9 cellular contexts compared by ENCODE assay signal in genomic region chr19:35746556-35746955, GRCh38. TPM values are rescaled to one million over a fixed set of nuclear protein-coding genes. Genes with fewer than 3 reads are reported as not detected.
A peak's percentile ranks its signal among the peaks of the same experiment; 100 is the strongest.
DNase-seq lines count a peak whose midpoint lies in the region; ATAC-seq, FAIRE-seq and TF ChIP-seq lines count a peak whose summit lies in the region.
"Had no signal": no experiment of that assay in that cellular context is flagged by ENCODE, and none has a peak within 500 bp of the region (broad histone marks: within the 10 kb centered on the region; RNA-seq: fewer than 3 reads in every experiment).

No MANE protein-coding gene starts in this region.

- ATAC-seq in PC-3 (no peak), psoas muscle (no peak), pancreas (no peak), HG03342 (IDR thresholded peaks at IDR 0.05; ENCODE audit: unreplicated experiment) (no peak)

- TF ChIP-seq CTCF in PC-3 (conservative IDR thresholded peaks at IDR 0.05; ENCODE audit: low read depth, low read length): no peak
- no peak for TF ChIP-seq CTCF in endothelial cell (IDR thresholded peaks at IDR 0.05; ENCODE audit: unreplicated experiment)
- TF ChIP-seq CTCF in psoas muscle (IDR thresholded peaks at IDR 0.05): no peak
- TF ChIP-seq CTCF in pancreas (IDR thresholded peaks at IDR 0.05): no peak
- no peak for TF ChIP-seq CTCF in kidney (IDR thresholded peaks at IDR 0.05; ENCODE audit: borderline replicate concordance, extremely low read depth, insufficient read depth)

- peaks cover 36% of the 10 kb centered on the region for H3K4me1 Mint-ChIP-seq in endothelial cell (ENCODE audit: unreplicated experiment)

- H3K9me3 ChIP-seq in PC-3 (ENCODE audit: low read length): no peaks in the 10 kb centered on the region
- no peaks in the 10 kb centered on the region for H3K9me3 ChIP-seq in psoas muscle
- no peaks in the 10 kb centered on the region for H3K9me3 ChIP-seq in pancreas
- H3K9me3 ChIP-seq in kidney (ENCODE audit: control insufficient read depth in 1 of 2, low read length in 2 of 2): no peaks in the 10 kb centered on the region

- H3K9me3 Mint-ChIP-seq in endothelial cell (ENCODE audit: unreplicated experiment): no peaks in the 10 kb centered on the region

- intact Hi-C loops in PC-3 (cut with micrococcal nuclease) (no loop called here), psoas muscle (cut with DNase I) (loop anchor here in 1 of 2 donors (5.0 kb wide), 1 partner anchor 186 kb away; no protein-coding TSS in a partner anchor), pancreas (cut with DNase I) (no loop called here), kidney (cut with DNase I) (no loop called here)

- FAIRE-seq in pancreas (lab: Jason Lieb, UNC) (no peak), kidney (lab: Jason Lieb, UNC) (no peak)

- H3K4me3 ChIP-seq in GM08714 (ENCODE audit: low read length) (peak overlapping the region; percentile 91; the same call in 1 of the 2 replicates), PC-3 (ENCODE audit: low read length) (peak overlapping the region; percentile 90), psoas muscle (peak overlapping the region; percentile 89), pancreas (peak overlapping the region in 1 of 4 donors; percentile 85), kidney (ENCODE audit: low read length in 2 of 2) (peak overlapping the region in 1 of 2 donors; percentile 94)

- peak overlapping the region; percentile 96 for H3K4me2 ChIP-seq in PC-3 (ENCODE audit: low read length)

- no peak for DNase-seq in PC-3
- DNase-seq in endothelial cell (ENCODE audit: low spot score): no peak
- no peak for DNase-seq in psoas muscle
- DNase-seq in pancreas: no peak
- no peak for DNase-seq in NCI-H146 treated with DMSO at 0.1 percent for 48 hours (lab: John Stamatoyannopoulos, UW; ENCODE audit: unreplicated experiment)
- DNase-seq in kidney: no peak
- DNase-seq: effector CD4-positive, alpha-beta T cell had no signal

- no peaks in the 10 kb centered on the region for H3F3A ChIP-seq in PC-3 (ENCODE audit: low read length, unreplicated experiment)

- POLR2A ChIA-PET in PC-3 (lab: Charles Lee; ENCODE audit: unreplicated experiment): no interaction called here

- H3K27me3 ChIP-seq in PC-3 (ENCODE audit: low read length): no peaks in the 10 kb centered on the region
- no peaks in the 10 kb centered on the region for H3K27me3 ChIP-seq in psoas muscle (ENCODE audit: insufficient read depth in 3 of 3, low read length in 2 of 3)
- no peaks in the 10 kb centered on the region for H3K27me3 ChIP-seq in pancreas

- peaks cover 26% of the 10 kb centered on the region for H3K79me2 ChIP-seq in PC-3 (ENCODE audit: low read length)

- H3K9ac ChIP-seq in PC-3 (ENCODE audit: low read length) (peak overlapping the region; percentile 96), kidney (ENCODE audit: low read length in 2 of 2) (no peak overlapping the region)

- CTCF ChIA-PET in PC-3 (lab: Charles Lee): no interaction called here

- no peaks in the 10 kb centered on the region for H3K36me3 ChIP-seq in PC-3 (ENCODE audit: low read depth, low read length)
- H3K36me3 ChIP-seq in psoas muscle (ENCODE audit: insufficient read depth in 1 of 2, low read depth in 1 of 2): peaks cover 0 to 30% of the 10 kb centered on the region in 2 donors
- H3K36me3 ChIP-seq in pancreas: no peaks in the 10 kb centered on the region
- no peaks in the 10 kb centered on the region for H3K36me3 ChIP-seq in kidney (ENCODE audit: control insufficient read depth in 1 of 2, insufficient read depth in 2 of 2, low read length in 2 of 2)

- BruUV-seq in PC-3 (replicated peaks; lab: Mats Ljungman, UMichigan): no TSS peak

- WGBS in psoas muscle, 3 donors: 83 to 90% (median 84%) methylated on average over 5 of the region's 5 CpGs
- 72 to 92% methylated on average over 5 of the region's 5 CpGs for WGBS in pancreas, 2 donors

- H2AFZ ChIP-seq in PC-3 (ENCODE audit: low read length): no peak overlapping the region

- H3K4me1 ChIP-seq in PC-3 (ENCODE audit: insufficient read depth, low read length) (peaks cover 23% of the 10 kb centered on the region), psoas muscle (peaks cover 42% of the 10 kb centered on the region), pancreas (peaks cover 6 to 25% (median 7%) of the 10 kb centered on the region in 3 donors), kidney (ENCODE audit: control insufficient read depth in 1 of 2, insufficient read depth in 1 of 2, low read depth in 1 of 2, low read length in 2 of 2) (peaks cover 9 to 18% of the 10 kb centered on the region in 2 donors)

- H3K27me3 Mint-ChIP-seq in endothelial cell (ENCODE audit: unreplicated experiment): peaks cover 17% of the 10 kb centered on the region

- H3K9me2 ChIP-seq in PC-3 (replicated peaks; ENCODE audit: low read length): no peaks in the 10 kb centered on the region

- no peaks in the 10 kb centered on the region for H4K20me1 ChIP-seq in PC-3 (ENCODE audit: low read length)

- H3K4me3 Mint-ChIP-seq in endothelial cell (ENCODE audit: unreplicated experiment): peak overlapping the region; percentile 98

- peak overlapping the region; percentile 99 for H3K27ac Mint-ChIP-seq in endothelial cell (ENCODE audit: unreplicated experiment)

- H3K27ac ChIP-seq in PC-3 (ENCODE audit: low read length) (no peak overlapping the region), psoas muscle (peak overlapping the region; percentile 100), pancreas (no peak overlapping the region), kidney (ENCODE audit: low read depth in 2 of 2, low read length in 2 of 2) (no peak overlapping the region)

- peaks cover 11% of the 10 kb centered on the region for H3K36me3 Mint-ChIP-seq in endothelial cell (ENCODE audit: low read depth, unreplicated experiment)

RNA-seq across cellular contexts. Expression of gene PSENEN, which starts 1.1 kb away (rescaled TPM):
- 34.3 and 42.9 TPM in 2 replicates for total RNA-seq in PC-3 (2014; rRNA removed)
- 99.0 TPM for total RNA-seq in endothelial cell (ENCODE audit: unreplicated experiment)
- total RNA-seq in psoas muscle: 10 to 100 TPM; 34.7 to 41.0 (median 36.7) TPM
- 100 to 1,000 TPM in 1 of 3 donors, 10 to 100 TPM in 2; 61.6 to 116 (median 67.7) TPM for polyA plus RNA-seq in psoas muscle
- total RNA-seq in pancreas: 10 to 100 TPM; 26.7 to 38.2 (median 35.1) TPM
- 10 to 100 TPM; 53.5 to 64.6 TPM for polyA plus RNA-seq in pancreas
- total RNA-seq in kidney: 84.0 TPM
- 185 TPM for polyA plus RNA-seq in kidney (ENCODE audit: insufficient read depth, low read depth, low replicate concordance)

RNA-seq across cellular contexts. Expression of gene U2AF1L4, which starts 1.3 kb away (rescaled TPM):
- total RNA-seq in PC-3 (2014; rRNA removed) (7.8 and 16.4 TPM in 2 replicates), endothelial cell (ENCODE audit: unreplicated experiment) (12.0 TPM), psoas muscle (10 to 100 TPM; 13.3 to 28.7 (median 19.6) TPM), pancreas (10 to 100 TPM in 5 of 6 donors, 1 to 10 TPM in 1; 9.7 to 14.3 (median 11.7) TPM), kidney (27.4 TPM)
- polyA plus RNA-seq in psoas muscle (10 to 100 TPM; 12.3 to 26.6 (median 13.6) TPM), pancreas (100 to 1,000 TPM in 1 of 2 donors, 10 to 100 TPM in 1; 62.7 to 124 TPM), kidney (ENCODE audit: insufficient read depth, low read depth, low replicate concordance) (47.7 TPM)

RNA-seq across cellular contexts. Expression of gene LIN37, which starts 1.8 kb away (rescaled TPM):
- total RNA-seq in PC-3 (2014; rRNA removed): 4.6 and 8.2 TPM in 2 replicates
- 9.0 TPM for total RNA-seq in endothelial cell (ENCODE audit: unreplicated experiment)
- 10 to 100 TPM in 1 of 4 donors, 1 to 10 TPM in 3; 3.1 to 14.5 (median 7.9) TPM for total RNA-seq in psoas muscle
- 10 to 100 TPM; 17.8 to 26.8 (median 23.1) TPM for polyA plus RNA-seq in psoas muscle
- total RNA-seq in pancreas: 1 to 10 TPM; 1.7 to 5.5 (median 3.7) TPM
- 10 to 100 TPM; 41.2 to 44.0 TPM for polyA plus RNA-seq in pancreas
- total RNA-seq in kidney: 11.2 TPM
- polyA plus RNA-seq in kidney (ENCODE audit: insufficient read depth, low read depth, low replicate concordance): 11.4 TPM

RNA-seq across cellular contexts. Expression of gene IGFLR1, which starts 4.3 kb away (rescaled TPM):
- total RNA-seq in PC-3 (2014; rRNA removed): 0.81 and 9.3 TPM in 2 replicates
- total RNA-seq in endothelial cell (ENCODE audit: unreplicated experiment): 3.2 TPM
- 10 to 100 TPM in 1 of 4 donors, 1 to 10 TPM in 3; 2.0 to 12.4 (median 2.4) TPM for total RNA-seq in psoas muscle
- polyA plus RNA-seq in psoas muscle: 10 to 100 TPM in 1 of 3 donors, 1 to 10 TPM in 2; 5.8 to 11.9 (median 9.9) TPM
- 1 to 10 TPM; 1.3 to 9.4 (median 6.4) TPM for total RNA-seq in pancreas
- polyA plus RNA-seq in pancreas: 10 to 100 TPM in 1 of 2 donors, 1 to 10 TPM in 1; 7.4 to 17.3 TPM
- total RNA-seq in kidney: 22.3 TPM
- polyA plus RNA-seq in kidney (ENCODE audit: insufficient read depth, low read depth, low replicate concordance): 26.0 TPM

RNA-seq across cellular contexts. Expression of gene HSPB6, which starts 10.3 kb away (rescaled TPM):
- total RNA-seq in PC-3 (2014; rRNA removed): not detected in 2 replicates
- not detected for total RNA-seq in endothelial cell (ENCODE audit: unreplicated experiment)
- total RNA-seq in psoas muscle: 1,000 to 10,000 TPM in 1 of 4 donors, 100 to 1,000 TPM in 3; 656 to 1,308 (median 674) TPM
- polyA plus RNA-seq in psoas muscle: 100 to 1,000 TPM; 303 to 719 (median 476) TPM
- total RNA-seq in pancreas: 10 to 100 TPM in 3 of 6 donors, 1 to 10 TPM in 3; 3.4 to 16.4 (median 11.7) TPM
- polyA plus RNA-seq in pancreas: 10 to 100 TPM; 42.2 to 59.8 TPM
- total RNA-seq in kidney: 64.3 TPM
- 53.1 TPM for polyA plus RNA-seq in kidney (ENCODE audit: insufficient read depth, low read depth, low replicate concordance)
